In the genomic region with DNA sequence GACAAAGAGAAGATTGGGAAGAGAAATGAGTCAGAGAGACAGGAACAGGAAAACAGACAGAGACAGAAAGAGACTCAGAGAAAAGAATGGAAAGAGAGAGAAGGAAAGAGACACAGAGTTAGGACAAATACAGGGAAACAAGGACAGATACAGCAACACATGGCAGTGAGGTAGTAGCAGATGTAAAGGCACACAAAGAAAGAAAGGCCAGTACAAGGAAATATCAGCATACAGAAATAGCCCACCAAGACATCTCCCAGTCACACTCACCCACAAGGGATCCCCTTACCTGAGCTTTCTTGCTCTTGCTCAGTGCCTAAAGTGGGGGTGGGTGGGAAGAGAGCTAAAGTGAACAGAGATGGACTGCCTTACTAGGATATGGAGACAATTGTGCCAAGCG, we compare ENCODE assay signal across 23 cellular contexts.
"Had no signal": no experiment of that assay in that cellular context is flagged by ENCODE, and none has a peak within 500 bp of the region (broad histone marks: within the 10 kb centered on the region; RNA-seq: fewer than 3 reads in every experiment).

No MANE protein-coding gene starts in this region.

- H3K36me3 ChIP-seq: ovary, SJCRH30 had no signal

- H3K9me3 ChIP-seq: adrenal gland, esophagus squamous epithelium, left ventricle myocardium inferior, ovary, psoas muscle, SJCRH30 had no signal

- H3K4me3 ChIP-seq: adrenal gland, esophagus squamous epithelium, left ventricle myocardium inferior, ovary, psoas muscle, SJCRH30, skin epidermis, stomach had no signal

- H3K27ac Mint-ChIP-seq: activated CD4-positive, alpha-beta memory T cell treated with anti-CD3 and anti-CD28 coated beads for 36 hours; T-helper 1 cell treated with Interleukin-12 subunit alpha and Interleukin-12 subunit beta and Interleukin-4 antibody, amounts not matched to agents 30 μg/mL and 1 μg/mL, for 36 hours; type B pancreatic cell had no signal

- DNase-seq: activated CD4-positive, alpha-beta memory T cell treated with anti-CD3 and anti-CD28 coated beads for 36 hours; activated CD8-positive, alpha-beta memory T cell treated with anti-CD3 and anti-CD28 coated beads, Interleukin-2, amount 50 U/mL, for 4 hours; activated naive CD4-positive, alpha-beta T cell; activated T-cell treated with anti-CD3 and anti-CD28 coated beads, Interleukin-2, amount 50 U/mL, for 48 hours; adrenal gland; effector memory CD4-positive, alpha-beta T cell; esophagus squamous epithelium; immature natural killer cell; kidney glomerular epithelial cell; left ventricle myocardium inferior; mammary epithelial cell; midbrain; psoas muscle; right cardiac atrium; SJCRH30; stimulated activated CD4-positive, alpha-beta T cell treated with anti-CD3 and anti-CD28 coated beads, Interleukin-15, amount 100 ng/mL, for 24 hours; stimulated activated CD4-positive, alpha-beta T cell treated with anti-CD3 and anti-CD28 coated beads, Interleukin-2, amount 100 ng/mL, for 48 hours; stomach had no signal

- H3K4me3 Mint-ChIP-seq: activated CD4-positive, alpha-beta memory T cell treated with anti-CD3 and anti-CD28 coated beads for 36 hours; T-helper 1 cell treated with Interleukin-12 subunit alpha and Interleukin-12 subunit beta and Interleukin-4 antibody, amounts not matched to agents 30 μg/mL and 1 μg/mL, for 36 hours; type B pancreatic cell had no signal

- H3K9me3 Mint-ChIP-seq: activated CD4-positive, alpha-beta memory T cell treated with anti-CD3 and anti-CD28 coated beads for 36 hours; immature natural killer cell; T-helper 1 cell treated with Interleukin-12 subunit alpha and Interleukin-12 subunit beta and Interleukin-4 antibody, amounts not matched to agents 30 μg/mL and 1 μg/mL, for 36 hours; type B pancreatic cell had no signal

- H3K27ac ChIP-seq: adrenal gland, esophagus squamous epithelium, left ventricle myocardium inferior, ovary, psoas muscle, SJCRH30, skin epidermis, stomach, VCaP had no signal

- H3K27me3 Mint-ChIP-seq: activated CD4-positive, alpha-beta memory T cell treated with anti-CD3 and anti-CD28 coated beads for 36 hours; type B pancreatic cell had no signal

- H3K4me1 ChIP-seq: adrenal gland, psoas muscle, SJCRH30 had no signal

- ATAC-seq: psoas muscle, right cardiac atrium had no signal

- H3K27me3 ChIP-seq: adrenal gland, esophagus squamous epithelium, ovary, SJCRH30, stomach had no signal
